ENCODE assay signal across 22 cellular contexts in genomic region chr11:2981130-2981529, GRCh38. TPM values are rescaled to one million over a fixed set of nuclear protein-coding genes. Genes with fewer than 3 reads are reported as not detected.
DNase-seq lines count a peak whose midpoint lies in the region; ATAC-seq and TF ChIP-seq lines count a peak whose summit lies in the region.
"Had no signal": no experiment of that assay in that cellular context is flagged by ENCODE, and none has a peak within 500 bp of the region (broad histone marks: within the 10 kb centered on the region; RNA-seq: fewer than 3 reads in every experiment).

No MANE protein-coding gene starts in this region.

- H3K4me3 Mint-ChIP-seq in activated naive CD8-positive, alpha-beta T cell = peak overlapping the region; percentile 75
- no peak overlapping the region for H3K4me3 Mint-ChIP-seq in activated naive CD8-positive, alpha-beta T cell treated with anti-CD3 and anti-CD28 coated beads, Interleukin-2, amount 50 U/mL, for 24 hours
- no peak overlapping the region for H3K4me3 Mint-ChIP-seq in endodermal cell
- peak overlapping the region; percentile 4 to 78 (median 51) for H3K4me3 Mint-ChIP-seq in naive thymus-derived CD8-positive, alpha-beta T cell
- H3K4me3 Mint-ChIP-seq: B cell had no signal

- no peak for ATAC-seq in activated naive CD8-positive, alpha-beta T cell treated with anti-CD3 and anti-CD28 coated beads, Interleukin-2, amount 50 U/mL, for 24 hours
- no peak for ATAC-seq in RWPE2 (ENCODE audit: low read depth)
- ATAC-seq in naive thymus-derived CD8-positive, alpha-beta T cell = peak in 1 of 2 donors; percentile 23
- ATAC-seq: PC-3 had no signal

- H3K36me3 ChIP-seq in RWPE2 (ENCODE audit: low read depth) = peaks cover 68% of the 10 kb centered on the region
- peaks cover 55% of the 10 kb centered on the region for H3K36me3 ChIP-seq in endodermal cell (ENCODE audit: control insufficient read depth, insufficient read depth, low read length)
- peaks cover 16 to 27% of the 10 kb centered on the region in 2 donors for H3K36me3 ChIP-seq in thyroid gland

- H3K9me3 Mint-ChIP-seq in activated naive CD8-positive, alpha-beta T cell (ENCODE audit: low read depth) = no peaks in the 10 kb centered on the region
- H3K9me3 Mint-ChIP-seq in activated naive CD8-positive, alpha-beta T cell treated with anti-CD3 and anti-CD28 coated beads, Interleukin-2, amount 50 U/mL, for 24 hours = no peaks in the 10 kb centered on the region
- no peaks in the 10 kb centered on the region for H3K9me3 Mint-ChIP-seq in endodermal cell
- H3K9me3 Mint-ChIP-seq in naive thymus-derived CD8-positive, alpha-beta T cell = no peaks in the 10 kb centered on the region

- H3K4me1 ChIP-seq in RWPE2 (ENCODE audit: insufficient read depth, poor library complexity, severe bottlenecking) (peaks cover 11% of the 10 kb centered on the region), endodermal cell (ENCODE audit: control insufficient read depth, insufficient read depth, low read length) (peaks cover 7% of the 10 kb centered on the region), thyroid gland (peaks cover 18 to 25% of the 10 kb centered on the region in 2 donors)

- no peak overlapping the region for H3K9ac ChIP-seq in endodermal cell (ENCODE audit: extremely low read depth, low read length, poor library complexity, severe bottlenecking)

- H3K27me3 Mint-ChIP-seq in activated naive CD8-positive, alpha-beta T cell = no peaks in the 10 kb centered on the region
- no peaks in the 10 kb centered on the region for H3K27me3 Mint-ChIP-seq in activated naive CD8-positive, alpha-beta T cell treated with anti-CD3 and anti-CD28 coated beads, Interleukin-2, amount 50 U/mL, for 24 hours
- no peaks in the 10 kb centered on the region for H3K27me3 Mint-ChIP-seq in endodermal cell (ENCODE audit: insufficient read depth)
- H3K27me3 Mint-ChIP-seq in naive thymus-derived CD8-positive, alpha-beta T cell = no peaks in the 10 kb centered on the region
- H3K27me3 Mint-ChIP-seq: B cell had no signal

- H3K36me3 Mint-ChIP-seq in activated naive CD8-positive, alpha-beta T cell = peaks cover 7% of the 10 kb centered on the region
- H3K36me3 Mint-ChIP-seq in activated naive CD8-positive, alpha-beta T cell treated with anti-CD3 and anti-CD28 coated beads, Interleukin-2, amount 50 U/mL, for 24 hours (ENCODE audit: low read depth) = peaks cover 41% of the 10 kb centered on the region
- peaks cover 52% of the 10 kb centered on the region for H3K36me3 Mint-ChIP-seq in endodermal cell (ENCODE audit: low read depth)
- peaks cover 4 to 67% (median 11%) of the 10 kb centered on the region in 3 donors for H3K36me3 Mint-ChIP-seq in naive thymus-derived CD8-positive, alpha-beta T cell

- peak overlapping the region; percentile 46 for H3K27ac ChIP-seq in RWPE2 (ENCODE audit: poor library complexity, severe bottlenecking)
- no peak overlapping the region for H3K27ac ChIP-seq in endodermal cell (ENCODE audit: low read depth, low read length)
- H3K27ac ChIP-seq in thyroid gland = no peak overlapping the region
- H3K27ac ChIP-seq: C4-2B had no signal

- no peak for TF ChIP-seq CTCF in RWPE2 (IDR thresholded peaks at IDR 0.05; ENCODE audit: poor library complexity, severe bottlenecking)
- no peak for TF ChIP-seq CTCF in endodermal cell (conservative IDR thresholded peaks at IDR 0.05)
- no peak for TF ChIP-seq CTCF in thyroid gland (IDR thresholded peaks at IDR 0.05)

- H3K4me3 ChIP-seq in RWPE2 (ENCODE audit: severe bottlenecking) (no peak overlapping the region), endodermal cell (ENCODE audit: low read length) (no peak overlapping the region), thyroid gland (replicated peaks in 1 of 3) (no peak overlapping the region)
- H3K4me3 ChIP-seq: MG63 had no signal

- 98 to 100% methylated on average over 2 to 8 of the region's 8 CpGs for WGBS in endodermal cell (ENCODE audit: insufficient coverage in 1 of 2, insufficient read length in 1 of 2), 2 experiments
- WGBS in thyroid gland, 2 donors = 88 to 91% methylated on average over 8 of the region's 8 CpGs

- DNase-seq in activated naive CD8-positive, alpha-beta T cell treated with anti-CD3 and anti-CD28 coated beads, Interleukin-2, amount 50 U/mL, for 24 hours = no peak
- DNase-seq in RWPE2 (ENCODE audit: low spot score) = no peak
- no peak for DNase-seq in endodermal cell
- no peak for DNase-seq in naive thymus-derived CD8-positive, alpha-beta T cell
- no peak for DNase-seq in AG08396 (ENCODE audit: low spot score)
- DNase-seq in thyroid gland = no peak
- no peak for DNase-seq in NCI-H146 treated with DMSO at 0.1 percent for 48 hours (lab: John Stamatoyannopoulos, UW; ENCODE audit: unreplicated experiment)
- DNase-seq: Calu3; H7; KG1; MG63; NCI-H1694; NCI-H2029 treated with DMSO at 0.1 percent for 48 hours; NCI-H446 treated with DMSO at 0.1 percent for 48 hours; NCI-H526; NCI-H82; NK-92 treated with Interleukin-12 subunit alpha and Interleukin-12 subunit beta, amount 100 ng/mL, for 24 hours; PC-3; SHP77 had no signal

- H3K4me1 Mint-ChIP-seq in activated naive CD8-positive, alpha-beta T cell (ENCODE audit: low read depth) = peaks cover 76% of the 10 kb centered on the region
- H3K4me1 Mint-ChIP-seq in activated naive CD8-positive, alpha-beta T cell treated with anti-CD3 and anti-CD28 coated beads, Interleukin-2, amount 50 U/mL, for 24 hours = peaks cover 61% of the 10 kb centered on the region
- peaks cover 18% of the 10 kb centered on the region for H3K4me1 Mint-ChIP-seq in endodermal cell
- peaks cover 30 to 82% (median 71%) of the 10 kb centered on the region in 4 donors for H3K4me1 Mint-ChIP-seq in naive thymus-derived CD8-positive, alpha-beta T cell

- no peak for TF ChIP-seq POLR2A in thyroid gland (IDR thresholded peaks at IDR 0.05)

- H3K9me3 ChIP-seq in RWPE2 (ENCODE audit: severe bottlenecking) (no peaks in the 10 kb centered on the region), endodermal cell (ENCODE audit: control insufficient read depth, low read length) (no peaks in the 10 kb centered on the region), thyroid gland (no peaks in the 10 kb centered on the region)
- H3K9me3 ChIP-seq: MG63 had no signal

- POLR2A ChIA-PET in naive thymus-derived CD8-positive, alpha-beta T cell (lab: Charles Lee) = interaction anchor here (0.7 to 6.9 kb wide), 12 partner anchors 8 to 555 kb away, joined by 3 to 35 read pairs (median 3); partner anchors contain the start of gene NAP1L4

- no peak overlapping the region for H3K27ac Mint-ChIP-seq in activated naive CD8-positive, alpha-beta T cell
- no peak overlapping the region for H3K27ac Mint-ChIP-seq in activated naive CD8-positive, alpha-beta T cell treated with anti-CD3 and anti-CD28 coated beads, Interleukin-2, amount 50 U/mL, for 24 hours
- H3K27ac Mint-ChIP-seq in endodermal cell = peak overlapping the region; percentile 72
- H3K27ac Mint-ChIP-seq in naive thymus-derived CD8-positive, alpha-beta T cell = peak overlapping the region in 5 of 10 donors; percentile 11 to 75 (median 69)
- H3K27ac Mint-ChIP-seq: B cell had no signal

- H3K27me3 ChIP-seq in RWPE2 (ENCODE audit: insufficient read depth, poor library complexity, severe bottlenecking) = no peaks in the 10 kb centered on the region
- H3K27me3 ChIP-seq in endodermal cell (ENCODE audit: control insufficient read depth, insufficient read depth, low read length, poor library complexity, severe bottlenecking) = no peaks in the 10 kb centered on the region
- H3K27me3 ChIP-seq in thyroid gland = no peaks in the 10 kb centered on the region
- H3K27me3 ChIP-seq: MG63 had no signal

- intact Hi-C loops in thyroid gland (cut with DNase I) = no loop called here

RNA-seq across cellular contexts. Expression of gene NAP1L4, which starts 11.0 kb away (rescaled TPM):
- total RNA-seq in endodermal cell = 100 to 1,000 TPM; 198 to 206 TPM
- 171 TPM for polyA plus RNA-seq in endodermal cell (2013, experiment 1 of 2)
- polyA plus RNA-seq in endodermal cell (2013, experiment 2 of 2) = 165 TPM
- 100 to 1,000 TPM; 455 to 471 TPM for total RNA-seq in naive thymus-derived CD8-positive, alpha-beta T cell
- 100 to 1,000 TPM; 169 to 207 (median 201) TPM for polyA plus RNA-seq in naive thymus-derived CD8-positive, alpha-beta T cell
- total RNA-seq in thyroid gland = 100 to 1,000 TPM; 104 to 117 (median 108) TPM

RNA-seq across cellular contexts. Expression of gene PHLDA2, which starts 51.9 kb away (rescaled TPM):
- total RNA-seq in endodermal cell (1 to 10 TPM; 3.0 to 5.1 TPM), thyroid gland (1 to 10 TPM in 2 of 4 donors, under 1 TPM in 1, not detected in 1; 0.93 to 3.7 (median 2.3) TPM)
- polyA plus RNA-seq in endodermal cell (2013, experiment 1 of 2) = 4.5 TPM
- 5.4 TPM for polyA plus RNA-seq in endodermal cell (2013, experiment 2 of 2)
- under 1 TPM; 0.69 to 0.83 TPM for total RNA-seq in naive thymus-derived CD8-positive, alpha-beta T cell
- not detected for polyA plus RNA-seq in naive thymus-derived CD8-positive, alpha-beta T cell
- total RNA-seq: B cell had no signal

Comparison
In these comparisons a context has a peak if more than half of its experiments do, and no peak if none do; other contexts are left out.
1. H3K4me3 Mint-ChIP-seq: peak in activated naive CD8-positive, alpha-beta T cell (single experiment) and naive thymus-derived CD8-positive, alpha-beta T cell (10 of 10); none in activated naive CD8-positive, alpha-beta T cell treated with anti-CD3 and anti-CD28 coated beads, Interleukin-2, amount 50 U/mL, for 24 hours (single experiment) and endodermal cell (single experiment).